ENCODE assay signal across 1 cellular context in the genomic region with DNA sequence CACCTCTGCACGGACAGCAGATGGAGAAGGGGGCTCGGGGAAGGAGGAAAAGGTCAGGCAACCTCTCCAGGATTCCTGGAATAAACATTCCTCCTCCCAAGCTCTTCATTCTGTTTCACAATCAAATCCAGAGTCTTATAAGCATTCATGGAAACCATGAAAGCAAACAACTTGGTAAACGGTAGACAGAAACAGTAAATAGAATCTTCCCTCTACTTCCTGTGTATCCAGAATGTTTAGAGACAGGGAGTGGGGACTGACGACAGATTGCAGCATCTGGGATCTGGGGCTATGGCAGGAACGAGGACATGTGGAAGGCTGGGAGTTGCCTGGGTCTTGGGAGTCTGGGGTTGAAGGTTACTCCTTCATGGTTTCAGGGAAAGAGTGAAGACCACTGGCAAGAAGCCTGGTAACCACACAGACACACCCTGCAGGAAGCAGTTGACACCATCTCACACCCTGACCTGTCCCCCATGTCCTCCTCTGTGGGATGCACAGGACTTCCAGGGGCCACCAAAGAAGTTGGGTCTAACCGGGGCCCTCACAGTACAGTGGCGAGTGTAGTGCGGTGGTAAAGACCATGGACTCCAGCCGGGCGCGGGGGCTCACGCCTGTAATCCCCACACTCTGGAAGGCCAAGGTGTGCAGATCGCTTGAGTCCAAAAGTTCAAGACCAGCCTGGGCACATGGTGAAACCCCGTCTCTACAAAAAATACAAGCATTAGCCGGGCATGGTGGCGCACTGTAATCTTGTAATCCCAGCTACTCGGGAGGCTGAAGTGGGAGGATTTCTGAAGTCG.
TF ChIP-seq lines count a peak whose summit lies in the region.

No MANE protein-coding gene starts in this region.

TF ChIP-seq in HepG2, 621 proteins besides CTCF, POLR2A, EP300 and RAD21:
- TF ChIP-seq GATAD2A (CRISPR knock-in tag; IDR thresholded peaks at IDR 0.05) (0 out of 2 replicates have a peak, but pooled peaks have one; percentile 17), SOX6 (IDR thresholded peaks at IDR 0.05) (no peak), SOX6 (CRISPR knock-in tag; IDR thresholded peaks at IDR 0.05) (0 out of 2 replicates have a peak, but pooled peaks have one; percentile 21), FOXP1 (IDR thresholded peaks at IDR 0.05) (no peak), FOXP1 (CRISPR knock-in tag; IDR thresholded peaks at IDR 0.05) (peak; percentile 45; the same call in 1 of the 2 replicates), HDAC1 (CRISPR knock-in tag; IDR thresholded peaks at IDR 0.05) (0 out of 2 replicates have a peak, but pooled peaks have one; percentile 7), CENPX (CRISPR knock-in tag; IDR thresholded peaks at IDR 0.05) (no peak), TARDBP (CRISPR knock-in tag; IDR thresholded peaks at IDR 0.05) (no peak), RARA (CRISPR knock-in tag; IDR thresholded peaks at IDR 0.05) (0 out of 2 replicates have a peak, but pooled peaks have one; percentile 12), CEBPG (CRISPR knock-in tag; IDR thresholded peaks at IDR 0.05) (0 out of 2 replicates have a peak, but pooled peaks have one; percentile 12)
- TF ChIP-seq, protein P1, sequence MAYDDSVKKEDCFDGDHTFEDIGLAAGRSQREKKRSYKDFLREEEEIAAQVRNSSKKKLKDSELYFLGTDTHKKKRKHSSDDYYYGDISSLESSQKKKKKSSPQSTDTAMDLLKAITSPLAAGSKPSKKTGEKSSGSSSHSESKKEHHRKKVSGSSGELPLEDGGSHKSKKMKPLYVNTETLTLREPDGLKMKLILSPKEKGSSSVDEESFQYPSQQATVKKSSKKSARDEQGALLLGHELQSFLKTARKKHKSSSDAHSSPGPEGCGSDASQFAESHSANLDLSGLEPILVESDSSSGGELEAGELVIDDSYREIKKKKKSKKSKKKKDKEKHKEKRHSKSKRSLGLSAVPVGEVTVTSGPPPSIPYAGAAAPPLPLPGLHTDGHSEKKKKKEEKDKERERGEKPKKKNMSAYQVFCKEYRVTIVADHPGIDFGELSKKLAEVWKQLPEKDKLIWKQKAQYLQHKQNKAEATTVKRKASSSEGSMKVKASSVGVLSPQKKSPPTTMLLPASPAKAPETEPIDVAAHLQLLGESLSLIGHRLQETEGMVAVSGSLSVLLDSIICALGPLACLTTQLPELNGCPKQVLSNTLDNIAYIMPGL (CRISPR knock-in tag; IDR thresholded peaks at IDR 0.05; ENCODE audit: borderline replicate concordance in 1 of 2, low read depth in 1 of 2), result no peak
- TF ChIP-seq, protein P2, sequence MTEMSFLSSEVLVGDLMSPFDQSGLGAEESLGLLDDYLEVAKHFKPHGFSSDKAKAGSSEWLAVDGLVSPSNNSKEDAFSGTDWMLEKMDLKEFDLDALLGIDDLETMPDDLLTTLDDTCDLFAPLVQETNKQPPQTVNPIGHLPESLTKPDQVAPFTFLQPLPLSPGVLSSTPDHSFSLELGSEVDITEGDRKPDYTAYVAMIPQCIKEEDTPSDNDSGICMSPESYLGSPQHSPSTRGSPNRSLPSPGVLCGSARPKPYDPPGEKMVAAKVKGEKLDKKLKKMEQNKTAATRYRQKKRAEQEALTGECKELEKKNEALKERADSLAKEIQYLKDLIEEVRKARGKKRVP (CRISPR knock-in tag; IDR thresholded peaks at IDR 0.05), result peak in 1 of 2 experiments; percentile 81; a peak in 2 of 4 replicates
- TF ChIP-seq, protein P3, sequence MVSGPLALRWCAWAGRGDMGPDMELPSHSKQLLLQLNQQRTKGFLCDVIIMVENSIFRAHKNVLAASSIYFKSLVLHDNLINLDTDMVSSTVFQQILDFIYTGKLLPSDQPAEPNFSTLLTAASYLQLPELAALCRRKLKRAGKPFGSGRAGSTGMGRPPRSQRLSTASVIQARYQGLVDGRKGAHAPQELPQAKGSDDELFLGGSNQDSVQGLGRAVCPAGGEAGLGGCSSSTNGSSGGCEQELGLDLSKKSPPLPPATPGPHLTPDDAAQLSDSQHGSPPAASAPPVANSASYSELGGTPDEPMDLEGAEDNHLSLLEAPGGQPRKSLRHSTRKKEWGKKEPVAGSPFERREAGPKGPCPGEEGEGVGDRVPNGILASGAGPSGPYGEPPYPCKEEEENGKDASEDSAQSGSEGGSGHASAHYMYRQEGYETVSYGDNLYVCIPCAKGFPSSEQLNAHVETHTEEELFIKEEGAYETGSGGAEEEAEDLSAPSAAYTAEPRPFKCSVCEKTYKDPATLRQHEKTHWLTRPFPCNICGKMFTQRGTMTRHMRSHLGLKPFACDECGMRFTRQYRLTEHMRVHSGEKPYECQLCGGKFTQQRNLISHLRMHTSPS (CRISPR knock-in tag; IDR thresholded peaks at IDR 0.05; ENCODE audit: low read depth), result no peak
- TF ChIP-seq, protein P4, sequence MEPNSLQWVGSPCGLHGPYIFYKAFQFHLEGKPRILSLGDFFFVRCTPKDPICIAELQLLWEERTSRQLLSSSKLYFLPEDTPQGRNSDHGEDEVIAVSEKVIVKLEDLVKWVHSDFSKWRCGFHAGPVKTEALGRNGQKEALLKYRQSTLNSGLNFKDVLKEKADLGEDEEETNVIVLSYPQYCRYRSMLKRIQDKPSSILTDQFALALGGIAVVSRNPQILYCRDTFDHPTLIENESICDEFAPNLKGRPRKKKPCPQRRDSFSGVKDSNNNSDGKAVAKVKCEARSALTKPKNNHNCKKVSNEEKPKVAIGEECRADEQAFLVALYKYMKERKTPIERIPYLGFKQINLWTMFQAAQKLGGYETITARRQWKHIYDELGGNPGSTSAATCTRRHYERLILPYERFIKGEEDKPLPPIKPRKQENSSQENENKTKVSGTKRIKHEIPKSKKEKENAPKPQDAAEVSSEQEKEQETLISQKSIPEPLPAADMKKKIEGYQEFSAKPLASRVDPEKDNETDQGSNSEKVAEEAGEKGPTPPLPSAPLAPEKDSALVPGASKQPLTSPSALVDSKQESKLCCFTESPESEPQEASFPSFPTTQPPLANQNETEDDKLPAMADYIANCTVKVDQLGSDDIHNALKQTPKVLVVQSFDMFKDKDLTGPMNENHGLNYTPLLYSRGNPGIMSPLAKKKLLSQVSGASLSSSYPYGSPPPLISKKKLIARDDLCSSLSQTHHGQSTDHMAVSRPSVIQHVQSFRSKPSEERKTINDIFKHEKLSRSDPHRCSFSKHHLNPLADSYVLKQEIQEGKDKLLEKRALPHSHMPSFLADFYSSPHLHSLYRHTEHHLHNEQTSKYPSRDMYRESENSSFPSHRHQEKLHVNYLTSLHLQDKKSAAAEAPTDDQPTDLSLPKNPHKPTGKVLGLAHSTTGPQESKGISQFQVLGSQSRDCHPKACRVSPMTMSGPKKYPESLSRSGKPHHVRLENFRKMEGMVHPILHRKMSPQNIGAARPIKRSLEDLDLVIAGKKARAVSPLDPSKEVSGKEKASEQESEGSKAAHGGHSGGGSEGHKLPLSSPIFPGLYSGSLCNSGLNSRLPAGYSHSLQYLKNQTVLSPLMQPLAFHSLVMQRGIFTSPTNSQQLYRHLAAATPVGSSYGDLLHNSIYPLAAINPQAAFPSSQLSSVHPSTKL (CRISPR knock-in tag; IDR thresholded peaks at IDR 0.05), result peak; percentile 18; the same call in 1 of the 2 replicates
